12 cellular contexts compared by ENCODE assay signal in the genomic region with DNA sequence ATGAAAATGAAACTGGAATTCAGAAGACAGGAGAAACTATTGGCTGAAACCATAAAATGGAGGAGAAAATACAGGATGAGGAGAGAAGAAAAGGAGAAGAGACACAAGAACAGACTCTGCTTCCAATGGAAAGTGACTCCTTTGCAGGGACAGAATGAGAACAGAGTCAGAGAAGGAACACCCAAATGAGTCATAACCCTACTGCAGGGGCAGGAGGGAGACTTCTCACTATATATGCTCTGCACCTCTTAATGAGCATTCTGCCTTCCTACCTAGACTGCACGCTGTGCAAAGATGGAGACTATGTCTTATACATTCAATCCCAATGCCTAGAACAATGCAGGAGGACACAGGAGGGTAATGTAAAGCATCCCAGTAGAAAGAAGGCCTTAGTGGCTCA. TPM values are rescaled to one million over a fixed set of nuclear protein-coding genes. Genes with fewer than 3 reads are reported as not detected.
A peak's percentile ranks its signal among the peaks of the same experiment; 100 is the strongest.
DNase-seq lines count a peak whose midpoint lies in the region; ATAC-seq and FAIRE-seq lines count a peak whose summit lies in the region.
"Had no signal": no experiment of that assay in that cellular context is flagged by ENCODE, and none has a peak within 500 bp of the region (broad histone marks: within the 10 kb centered on the region; RNA-seq: fewer than 3 reads in every experiment).

No MANE protein-coding gene starts in this region.

- FAIRE-seq in GM19239 (lab: Jason Lieb, UNC): no peak
- FAIRE-seq: small intestine had no signal

- DNase-seq in EH (ENCODE audit: low read depth) (peak; percentile 34), RPMI7951 (ENCODE audit: low read depth) (peak; percentile 10), mucosa of gallbladder (ENCODE audit: low spot score) (no peak), GM19239 (ENCODE audit: insufficient read length, low spot score) (no peak), NCI-H1092 (lab: John Stamatoyannopoulos, UW) (no peak)
- DNase-seq in effector CD4-positive, alpha-beta T cell: no peak
- DNase-seq: AML-193, dorsolateral prefrontal cortex, small intestine had no signal

- ATAC-seq in GM19395 (IDR thresholded peaks at IDR 0.05; ENCODE audit: unreplicated experiment) (peak; percentile 53), HG02870 (IDR thresholded peaks at IDR 0.05; ENCODE audit: unreplicated experiment) (peak; percentile 88)
- ATAC-seq: Panc1 had no signal

RNA-seq across cellular contexts. Expression of a gene that starts 2.1 kb away (rescaled TPM):
- under 0.01 TPM in 1 of 2 replicates, not detected in the other for total RNA-seq in RPMI7951 (2014; rRNA removed; shearing (Covaris generic))
- total RNA-seq in mucosa of gallbladder: 0.03 TPM

RNA-seq across cellular contexts. Expression of a gene that starts 18.3 kb away (rescaled TPM):
- total RNA-seq in RPMI7951 (2014; rRNA removed; shearing (Covaris generic)): 51.2 and 60.0 TPM in 2 replicates
- total RNA-seq in mucosa of gallbladder: 75.8 TPM

Comparison
In these comparisons a context has a peak if more than half of its experiments do, and no peak if none do; other contexts are left out.
1. DNase-seq: peak in EH (single experiment) and RPMI7951 (single experiment); none in mucosa of gallbladder (single experiment), GM19239 (single experiment), NCI-H1092 (single experiment) and effector CD4-positive, alpha-beta T cell (single experiment).